Comparison of ENCODE assay signal across 18 cellular contexts in genomic region chr22:29870574-29870973, GRCh38. TPM values are rescaled to one million over a fixed set of nuclear protein-coding genes. Genes with fewer than 3 reads are reported as not detected.
DNase-seq lines count a peak whose midpoint lies in the region; ATAC-seq and TF ChIP-seq lines count a peak whose summit lies in the region.
"Had no signal": no experiment of that assay in that cellular context is flagged by ENCODE, and none has a peak within 500 bp of the region (broad histone marks: within the 10 kb centered on the region; RNA-seq: fewer than 3 reads in every experiment).

No MANE protein-coding gene starts in this region.

- H3K4me1 ChIP-seq in mesenchymal stem cell (ENCODE audit: control insufficient read depth, insufficient read depth, low read depth, low read length), result peaks cover 20% of the 10 kb centered on the region
- peaks cover 0 to 6% (median 0%) of the 10 kb centered on the region in 4 donors for H3K4me1 ChIP-seq in esophagus muscularis mucosa

- no peak for TF ChIP-seq CTCF in esophagus muscularis mucosa (IDR thresholded peaks at IDR 0.05)

- peaks cover 0 to 49% of the 10 kb centered on the region in 2 experiments for H3K27me3 ChIP-seq in mesenchymal stem cell (ENCODE audit: control insufficient read depth in 1 of 2, insufficient read depth in 1 of 2, low read length in 2 of 2)
- no peaks in the 10 kb centered on the region for H3K27me3 ChIP-seq in esophagus muscularis mucosa
- H3K27me3 ChIP-seq: brain microvascular endothelial cell, gastrocnemius medialis had no signal

- no peaks in the 10 kb centered on the region for H3K9me3 Mint-ChIP-seq in activated T-cell treated with anti-CD3 and anti-CD28 coated beads, Interleukin-2, amount 50 U/mL, for 4 hours
- no peaks in the 10 kb centered on the region for H3K9me3 Mint-ChIP-seq in activated T-helper 17 cell treated with anti-CD3 and anti-CD28 coated beads, Interleukin-2, amount 50 U/mL, for 72 hours
- H3K9me3 Mint-ChIP-seq: dendritic cell treated with granulocyte-macrophage colony-stimulating factor and Interleukin-4, amounts not matched to agents 40 ng/mL and 50 ng/mL, for 4 days had no signal

- H3K9me3 ChIP-seq in mesenchymal stem cell (ENCODE audit: control insufficient read depth, low read length) (no peaks in the 10 kb centered on the region), esophagus muscularis mucosa (no peaks in the 10 kb centered on the region)
- H3K9me3 ChIP-seq: gastrocnemius medialis had no signal

- H2BK5ac ChIP-seq in mesenchymal stem cell (ENCODE audit: low read depth, low read length, poor library complexity, severe bottlenecking), result peak overlapping the region; percentile 66

- peaks cover 3% of the 10 kb centered on the region for H3K4me1 Mint-ChIP-seq in activated T-cell treated with anti-CD3 and anti-CD28 coated beads, Interleukin-2, amount 50 U/mL, for 4 hours (ENCODE audit: low read depth)
- H3K4me1 Mint-ChIP-seq in activated T-helper 17 cell treated with anti-CD3 and anti-CD28 coated beads, Interleukin-2, amount 50 U/mL, for 72 hours, result peaks cover 5% of the 10 kb centered on the region

- no peaks in the 10 kb centered on the region for H3K79me1 ChIP-seq in mesenchymal stem cell (replicated peaks; ENCODE audit: low read length, poor library complexity, severe bottlenecking)

- peak; percentile 6 for DNase-seq in activated T-cell treated with anti-CD3 and anti-CD28 coated beads, Interleukin-2, amount 50 U/mL, for 4 hours
- DNase-seq in activated T-cell treated with anti-CD3 and anti-CD28 coated beads for 4 hours (no peak), EH (ENCODE audit: low read depth) (peak; percentile 32), mesenchymal stem cell (no peak), NCI-H1105 (lab: John Stamatoyannopoulos, UW) (no peak), esophagus muscularis mucosa (ENCODE audit: extremely low spot score) (no peak)
- no peak for DNase-seq in stimulated activated naive CD4-positive, alpha-beta T cell treated with Interleukin-2 at 50 U/mL for 16 hours (lab: John Stamatoyannopoulos, UW)
- DNase-seq: activated effector memory CD4-positive, alpha-beta T cell treated with Interleukin-2 at 50 U/mL for 16 hours; brain microvascular endothelial cell; gastrocnemius medialis; GOT3; NCI-H187; NCI-H446 treated with DMSO at 0.1 percent for 48 hours; occipital lobe had no signal

- H3K36me3 ChIP-seq in mesenchymal stem cell (ENCODE audit: control insufficient read depth in 1 of 2, insufficient read depth in 2 of 2, low read depth in 1 of 2, low read length in 2 of 2) (no peaks in the 10 kb centered on the region), esophagus muscularis mucosa (no peaks in the 10 kb centered on the region)
- H3K36me3 ChIP-seq: brain microvascular endothelial cell, gastrocnemius medialis had no signal

- H3K36me3 Mint-ChIP-seq in activated T-cell treated with anti-CD3 and anti-CD28 coated beads, Interleukin-2, amount 50 U/mL, for 4 hours (ENCODE audit: insufficient read depth), result no peaks in the 10 kb centered on the region
- H3K36me3 Mint-ChIP-seq in activated T-helper 17 cell treated with anti-CD3 and anti-CD28 coated beads, Interleukin-2, amount 50 U/mL, for 72 hours (ENCODE audit: low read depth), result no peaks in the 10 kb centered on the region

- H3K14ac ChIP-seq in mesenchymal stem cell (ENCODE audit: low read length in 2 of 2), result no peak overlapping the region

- no peak for TF ChIP-seq EP300 in esophagus muscularis mucosa (IDR thresholded peaks at IDR 0.05)

- no peak for TF ChIP-seq POLR2A in esophagus muscularis mucosa (IDR thresholded peaks at IDR 0.05; ENCODE audit: low read depth)

- H3K27ac Mint-ChIP-seq in activated T-helper 17 cell treated with anti-CD3 and anti-CD28 coated beads, Interleukin-2, amount 50 U/mL, for 72 hours, result no peak overlapping the region
- H3K27ac Mint-ChIP-seq: dendritic cell treated with granulocyte-macrophage colony-stimulating factor and Interleukin-4, amounts not matched to agents 40 ng/mL and 50 ng/mL, for 4 days had no signal

- intact Hi-C loops in esophagus muscularis mucosa (cut with DNase I), result no loop called here

- H3K4me3 Mint-ChIP-seq in activated T-cell treated with anti-CD3 and anti-CD28 coated beads, Interleukin-2, amount 50 U/mL, for 4 hours, result no peak overlapping the region
- H3K4me3 Mint-ChIP-seq in activated T-helper 17 cell treated with anti-CD3 and anti-CD28 coated beads, Interleukin-2, amount 50 U/mL, for 72 hours, result no peak overlapping the region
- H3K4me3 Mint-ChIP-seq: dendritic cell treated with granulocyte-macrophage colony-stimulating factor and Interleukin-4, amounts not matched to agents 40 ng/mL and 50 ng/mL, for 4 days had no signal

- WGBS in mesenchymal stem cell, result 97% methylated on average over 2 of the region's 3 CpGs
- 65% methylated on average over 3 of the region's 3 CpGs for WGBS in esophagus muscularis mucosa

- no peak overlapping the region for H3K23ac ChIP-seq in mesenchymal stem cell (ENCODE audit: low read length in 2 of 2)

- H3K4ac ChIP-seq in mesenchymal stem cell (ENCODE audit: low read depth in 1 of 2, low read length in 2 of 2), result no peak overlapping the region

- peak overlapping the region; percentile 87 for H3K27ac ChIP-seq in mesenchymal stem cell (ENCODE audit: low read length, poor library complexity, severe bottlenecking)
- no peak overlapping the region for H3K27ac ChIP-seq in esophagus muscularis mucosa (replicated peaks in 1 of 4)
- H3K27ac ChIP-seq: brain microvascular endothelial cell had no signal

- no peak overlapping the region for H3K9ac ChIP-seq in mesenchymal stem cell (ENCODE audit: low read length)

- no peak overlapping the region for H2BK15ac ChIP-seq in mesenchymal stem cell (ENCODE audit: low read depth, poor library complexity, severe bottlenecking)

- no peak overlapping the region for H2BK120ac ChIP-seq in mesenchymal stem cell (ENCODE audit: low read depth, low read length)

- H4K91ac ChIP-seq in mesenchymal stem cell (ENCODE audit: low read length), result no peak overlapping the region

- no peak overlapping the region for H4K8ac ChIP-seq in mesenchymal stem cell (ENCODE audit: low read length)

- peak overlapping the region; percentile 21 for H2AK5ac ChIP-seq in mesenchymal stem cell (ENCODE audit: low read length, severe bottlenecking)

- no peak overlapping the region for H3K18ac ChIP-seq in mesenchymal stem cell (ENCODE audit: low read depth in 1 of 2, low read length in 2 of 2)

- H2AFZ ChIP-seq in mesenchymal stem cell (ENCODE audit: low read depth, low read length), result no peak overlapping the region

- H2BK12ac ChIP-seq in mesenchymal stem cell (ENCODE audit: low read length in 2 of 2), result no peak overlapping the region

- H3K27me3 Mint-ChIP-seq in activated T-cell treated with anti-CD3 and anti-CD28 coated beads, Interleukin-2, amount 50 U/mL, for 4 hours (ENCODE audit: low read depth), result peaks cover 9% of the 10 kb centered on the region
- H3K27me3 Mint-ChIP-seq in activated T-helper 17 cell treated with anti-CD3 and anti-CD28 coated beads, Interleukin-2, amount 50 U/mL, for 72 hours, result peaks cover 4% of the 10 kb centered on the region
- H3K27me3 Mint-ChIP-seq: dendritic cell treated with granulocyte-macrophage colony-stimulating factor and Interleukin-4, amounts not matched to agents 40 ng/mL and 50 ng/mL, for 4 days had no signal

- ATAC-seq in activated T-cell treated with anti-CD3 and anti-CD28 coated beads, Interleukin-2, amount 50 U/mL, for 4 hours, result peak; percentile 55 to 73
- ATAC-seq in activated T-helper 17 cell treated with anti-CD3 and anti-CD28 coated beads, Interleukin-2, amount 50 U/mL, for 72 hours (replicated peaks), result peak; percentile 47
- ATAC-seq: gastrocnemius medialis, Right ventricle myocardium inferior, sciatic nerve had no signal

- no peak overlapping the region for H3K4me3 ChIP-seq in mesenchymal stem cell (ENCODE audit: insufficient read depth in 1 of 2, low read depth in 1 of 2, low read length in 2 of 2)
- H3K4me3 ChIP-seq in esophagus muscularis mucosa, result no peak overlapping the region
- H3K4me3 ChIP-seq: gastrocnemius medialis had no signal

- no peak overlapping the region for H3K4me2 ChIP-seq in mesenchymal stem cell (ENCODE audit: low read length, poor library complexity, severe bottlenecking)

RNA-seq across cellular contexts. Expression of gene MTMR3, which starts 12.4 kb away (rescaled TPM):
- 10 to 100 TPM; 15.2 to 19.8 (median 15.8) TPM for total RNA-seq in activated T-cell treated with anti-CD3 and anti-CD28 coated beads, Interleukin-2, amount 50 U/mL, for 4 hours
- 10 to 100 TPM; 24.7 to 34.7 TPM for total RNA-seq in activated T-helper 17 cell treated with anti-CD3 and anti-CD28 coated beads, Interleukin-2, amount 50 U/mL, for 72 hours
- polyA plus RNA-seq in mesenchymal stem cell (2013, experiment 1 of 2), result 10.3 TPM
- 9.3 TPM for polyA plus RNA-seq in mesenchymal stem cell (2013, experiment 2 of 2)
- total RNA-seq in esophagus muscularis mucosa, result 10 to 100 TPM; 33.5 to 46.5 (median 40.8) TPM

RNA-seq across cellular contexts. Expression of gene ASCC2, which starts 32.5 kb away (rescaled TPM):
- 10 to 100 TPM; 83.5 to 95.7 (median 84.9) TPM for total RNA-seq in activated T-cell treated with anti-CD3 and anti-CD28 coated beads, Interleukin-2, amount 50 U/mL, for 4 hours
- total RNA-seq in activated T-helper 17 cell treated with anti-CD3 and anti-CD28 coated beads, Interleukin-2, amount 50 U/mL, for 72 hours, result 10 to 100 TPM; 62.0 to 79.4 TPM
- polyA plus RNA-seq in mesenchymal stem cell (2013, experiment 1 of 2), result 43.5 TPM
- 43.8 TPM for polyA plus RNA-seq in mesenchymal stem cell (2013, experiment 2 of 2)
- total RNA-seq in esophagus muscularis mucosa, result 10 to 100 TPM; 20.5 to 32.6 (median 25.1) TPM

Comparison
In these comparisons a context has a peak if more than half of its experiments do, and no peak if none do; other contexts are left out.
1. DNase-seq: peak in activated T-cell treated with anti-CD3 and anti-CD28 coated beads, Interleukin-2, amount 50 U/mL, for 4 hours (single experiment) and EH (single experiment); none in activated T-cell treated with anti-CD3 and anti-CD28 coated beads for 4 hours (single experiment), mesenchymal stem cell (single experiment), NCI-H1105 (single experiment), esophagus muscularis mucosa (single experiment) and stimulated activated naive CD4-positive, alpha-beta T cell treated with Interleukin-2 at 50 U/mL for 16 hours (single experiment).